8 cellular contexts compared by ENCODE assay signal in genomic region chr2:6073260-6074141, GRCh38.
DNase-seq lines count a peak whose midpoint lies in the region; TF ChIP-seq lines count a peak whose summit lies in the region.

No MANE protein-coding gene starts in this region.

- TF ChIP-seq CTCF in BE2C (IDR thresholded peaks at IDR 0.05; ENCODE audit: low read depth, low read length): no peak

- H3K4me3 Mint-ChIP-seq in activated naive CD8-positive, alpha-beta T cell treated with anti-CD3 and anti-CD28 coated beads for 36 hours: no peak overlapping the region

- no peaks in the 10 kb centered on the region for H3K4me1 Mint-ChIP-seq in activated naive CD8-positive, alpha-beta T cell treated with anti-CD3 and anti-CD28 coated beads for 36 hours

- no peaks in the 10 kb centered on the region for H3K27me3 Mint-ChIP-seq in activated naive CD8-positive, alpha-beta T cell treated with anti-CD3 and anti-CD28 coated beads for 36 hours

- H3K36me3 Mint-ChIP-seq in activated naive CD8-positive, alpha-beta T cell treated with anti-CD3 and anti-CD28 coated beads for 36 hours: no peaks in the 10 kb centered on the region

- no peaks in the 10 kb centered on the region for H3K9me3 Mint-ChIP-seq in activated naive CD8-positive, alpha-beta T cell treated with anti-CD3 and anti-CD28 coated beads for 36 hours

- no peaks in the 10 kb centered on the region for H3K36me3 ChIP-seq in BE2C

- no peaks in the 10 kb centered on the region for H3K9me3 ChIP-seq in BE2C

- H3K27me3 ChIP-seq in BE2C: no peaks in the 10 kb centered on the region

- H3K4me3 ChIP-seq in BE2C (ENCODE audit: low read depth, low read length): no peak overlapping the region; the same call in 1 of the 2 replicates

- DNase-seq in NCI-H2196 (lab: John Stamatoyannopoulos, UW; ENCODE audit: unreplicated experiment) (peak; percentile 53), NCI-H2196 treated with DMSO at 0.1 percent for 48 hours (lab: John Stamatoyannopoulos, UW; ENCODE audit: unreplicated experiment) (no peak), NCI-H524 treated with DMSO at 0.1 percent for 48 hours (lab: John Stamatoyannopoulos, UW) (peak; percentile 85), hypothalamus (lab: John Stamatoyannopoulos, UW) (peak in 31 of 51 donors; percentile 3 to 81 (median 26)), smooth muscle cell of the brain vasculature (ENCODE audit: low read depth, low spot score) (peak; percentile 74), BE2C (no peak), LoVo (ENCODE audit: low spot score) (no peak)
- no peak for DNase-seq in activated naive CD8-positive, alpha-beta T cell treated with anti-CD3 and anti-CD28 coated beads for 36 hours

- no peak overlapping the region for H3K27ac Mint-ChIP-seq in activated naive CD8-positive, alpha-beta T cell treated with anti-CD3 and anti-CD28 coated beads for 36 hours

- no peaks in the 10 kb centered on the region for H3K4me1 ChIP-seq in BE2C

Comparison
In these comparisons a context has a peak if more than half of its experiments do, and no peak if none do; other contexts are left out.
1. DNase-seq: peak in NCI-H2196 (single experiment), NCI-H524 treated with DMSO at 0.1 percent for 48 hours (single experiment), hypothalamus (31 of 51) and smooth muscle cell of the brain vasculature (single experiment); none in NCI-H2196 treated with DMSO at 0.1 percent for 48 hours (single experiment), BE2C (single experiment), activated naive CD8-positive, alpha-beta T cell treated with anti-CD3 and anti-CD28 coated beads for 36 hours (single experiment) and LoVo (single experiment).